In genomic region chr12:52300796-52301691, GRCh38 we compare ENCODE assay signal across 1 cellular context.
TF ChIP-seq lines count a peak whose summit lies in the region.

No MANE protein-coding gene starts in this region.

TF ChIP-seq in IMR-90, 13 proteins besides CTCF, POLR2A, EP300 and RAD21:
- TF ChIP-seq, protein P1, sequence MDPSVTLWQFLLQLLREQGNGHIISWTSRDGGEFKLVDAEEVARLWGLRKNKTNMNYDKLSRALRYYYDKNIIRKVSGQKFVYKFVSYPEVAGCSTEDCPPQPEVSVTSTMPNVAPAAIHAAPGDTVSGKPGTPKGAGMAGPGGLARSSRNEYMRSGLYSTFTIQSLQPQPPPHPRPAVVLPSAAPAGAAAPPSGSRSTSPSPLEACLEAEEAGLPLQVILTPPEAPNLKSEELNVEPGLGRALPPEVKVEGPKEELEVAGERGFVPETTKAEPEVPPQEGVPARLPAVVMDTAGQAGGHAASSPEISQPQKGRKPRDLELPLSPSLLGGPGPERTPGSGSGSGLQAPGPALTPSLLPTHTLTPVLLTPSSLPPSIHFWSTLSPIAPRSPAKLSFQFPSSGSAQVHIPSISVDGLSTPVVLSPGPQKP (IDR thresholded peaks at IDR 0.05; ENCODE audit: borderline replicate concordance, low read depth, low read length) = no peak
- peak; percentile 27; the same call in 1 of the 2 replicates for TF ChIP-seq MAZ (IDR thresholded peaks at IDR 0.05; ENCODE audit: borderline replicate concordance, low read depth, low read length)
